In the genomic region with DNA sequence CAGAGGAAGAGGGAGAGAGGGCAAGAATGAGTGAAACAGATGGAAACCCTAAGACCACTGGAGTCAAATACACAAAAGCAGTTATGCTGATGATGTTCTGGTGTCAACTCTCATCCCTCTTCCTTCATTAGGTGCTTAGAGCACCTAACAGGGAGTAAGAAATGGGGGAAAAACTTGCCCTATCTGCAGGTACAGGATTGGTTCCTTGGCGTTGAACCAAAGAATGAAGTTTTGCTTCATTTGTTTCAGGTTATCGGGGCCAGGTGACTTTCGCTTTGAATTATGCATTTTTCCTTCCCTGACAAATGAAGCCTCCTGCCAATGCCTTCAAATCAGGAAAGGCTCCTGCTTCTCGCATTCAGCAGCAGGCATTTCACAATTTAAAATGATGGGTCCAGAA, we compare ENCODE assay signal across 14 cellular contexts. TPM values are rescaled to one million over a fixed set of nuclear protein-coding genes. Genes with fewer than 3 reads are reported as not detected.
DNase-seq lines count a peak whose midpoint lies in the region; TF ChIP-seq lines count a peak whose summit lies in the region.
"Had no signal": no experiment of that assay in that cellular context is flagged by ENCODE, and none has a peak within 500 bp of the region (broad histone marks: within the 10 kb centered on the region; RNA-seq: fewer than 3 reads in every experiment).

No MANE protein-coding gene starts in this region.

- H3K4me3 Mint-ChIP-seq in glutamatergic neuron (ENCODE audit: unreplicated experiment) (no peak overlapping the region), type B pancreatic cell (peak overlapping the region; percentile 21)
- H3K4me3 Mint-ChIP-seq: CD14-positive monocyte had no signal

- no peaks in the 10 kb centered on the region for H3K36me3 Mint-ChIP-seq in glutamatergic neuron (ENCODE audit: unreplicated experiment)
- no peaks in the 10 kb centered on the region for H3K36me3 Mint-ChIP-seq in type B pancreatic cell
- H3K36me3 Mint-ChIP-seq: CD14-positive monocyte had no signal

- H3K9me3 Mint-ChIP-seq in glutamatergic neuron (ENCODE audit: unreplicated experiment): no peaks in the 10 kb centered on the region
- H3K9me3 Mint-ChIP-seq in type B pancreatic cell: no peaks in the 10 kb centered on the region

- peak; percentile 41 for DNase-seq in NCI-H82 (lab: John Stamatoyannopoulos, UW)
- no peak for DNase-seq in NCI-H82 treated with DMSO at 0.1 percent for 48 hours (lab: John Stamatoyannopoulos, UW; ENCODE audit: unreplicated experiment)
- DNase-seq in NCI-H524 treated with DMSO at 0.1 percent for 48 hours (lab: John Stamatoyannopoulos, UW): peak; percentile 30
- DNase-seq in glutamatergic neuron: no peak
- DNase-seq in type B pancreatic cell (ENCODE audit: extremely low spot score, unreplicated experiment): no peak
- no peak for DNase-seq in LoVo (ENCODE audit: low spot score)
- DNase-seq in NCI-H748 (lab: John Stamatoyannopoulos, UW; ENCODE audit: unreplicated experiment): no peak
- DNase-seq: AML-193, DMS79, H7, KG1, NCI-H187, SW 1271 had no signal

- H3K27me3 Mint-ChIP-seq in glutamatergic neuron (ENCODE audit: unreplicated experiment) (peaks cover 1% of the 10 kb centered on the region), type B pancreatic cell (no peaks in the 10 kb centered on the region)

- H3K27ac Mint-ChIP-seq in glutamatergic neuron (ENCODE audit: unreplicated experiment) (peak overlapping the region; percentile 70), type B pancreatic cell (no peak overlapping the region)
- H3K27ac Mint-ChIP-seq: CD14-positive monocyte had no signal

- TF ChIP-seq CTCF in glutamatergic neuron (IDR thresholded peaks at IDR 0.05; ENCODE audit: partially characterized antibody, unreplicated experiment) (no peak), type B pancreatic cell (conservative IDR thresholded peaks at IDR 0.05) (no peak)

- H3K4me1 Mint-ChIP-seq in glutamatergic neuron (ENCODE audit: low read depth, unreplicated experiment) (peaks cover 20% of the 10 kb centered on the region), type B pancreatic cell (ENCODE audit: unreplicated experiment) (peaks cover 13% of the 10 kb centered on the region)
- H3K4me1 Mint-ChIP-seq: CD14-positive monocyte had no signal

RNA-seq across cellular contexts. Expression of gene DNAJB9, which starts 29.2 kb away (rescaled TPM):
- total RNA-seq in glutamatergic neuron (ENCODE audit: unreplicated experiment) (21.6 TPM), type B pancreatic cell (ENCODE audit: low replicate concordance) (16.9 and 21.5 TPM in 2 replicates)

RNA-seq across cellular contexts. Expression of gene THAP5, which starts 29.4 kb away (rescaled TPM):
- 10.2 TPM for total RNA-seq in glutamatergic neuron (ENCODE audit: unreplicated experiment)
- total RNA-seq in type B pancreatic cell (ENCODE audit: low replicate concordance): 19.0 and 24.0 TPM in 2 replicates

Comparison
In these comparisons a context has a peak if more than half of its experiments do, and no peak if none do; other contexts are left out.
1. DNase-seq: peak in NCI-H82 (single experiment) and NCI-H524 treated with DMSO at 0.1 percent for 48 hours (single experiment); none in NCI-H82 treated with DMSO at 0.1 percent for 48 hours (single experiment), glutamatergic neuron (single experiment), type B pancreatic cell (single experiment), LoVo (single experiment) and NCI-H748 (single experiment).